Comparison of ENCODE assay signal across 8 cellular contexts in the genomic region with DNA sequence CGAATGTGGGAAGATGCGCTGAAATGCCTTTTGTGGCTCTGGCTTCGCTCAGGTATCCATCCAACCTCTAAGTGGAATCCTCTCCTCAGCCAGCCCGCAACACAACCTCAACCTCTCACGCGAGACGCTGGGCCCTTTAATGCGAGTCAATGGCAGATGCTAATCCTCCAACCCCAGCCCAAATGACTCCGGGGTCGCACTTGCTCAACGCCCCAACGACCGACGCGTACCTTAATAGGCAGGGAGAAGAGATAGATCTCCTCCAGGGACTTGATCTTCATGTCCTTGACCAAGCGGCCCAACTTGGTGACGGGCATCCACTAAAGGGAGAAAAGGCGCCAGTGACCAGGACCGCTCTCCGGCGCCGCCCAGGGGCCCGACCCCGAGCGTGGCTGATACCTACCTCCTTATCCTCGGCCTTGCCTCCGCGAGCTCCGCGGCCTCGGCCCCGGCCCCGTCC.
DNase-seq lines count a peak whose midpoint lies in the region; ATAC-seq and TF ChIP-seq lines count a peak whose summit lies in the region.

No MANE protein-coding gene starts in this region.

- TF ChIP-seq POLR2A in NB4 (IDR thresholded peaks at IDR 0.05; ENCODE audit: extremely low read depth, insufficient read length), result no peak

- H3K27me3 ChIP-seq in layer of hippocampus (ENCODE audit: control insufficient read depth, insufficient read depth, low read length), result no peaks in the 10 kb centered on the region

- H3K4me3 ChIP-seq in AG10803 (ENCODE audit: low read length) (peak overlapping the region; percentile 90), NB4 (ENCODE audit: low read depth, low read length) (peak overlapping the region; percentile 97)

- peak; percentile 14 for ATAC-seq in GM19395 (IDR thresholded peaks at IDR 0.05; ENCODE audit: unreplicated experiment)
- peak; percentile 0 for ATAC-seq in stimulated activated naive CD8-positive, alpha-beta T cell treated with anti-CD3 and anti-CD28 coated beads, Interleukin-15, Interleukin-2, amounts not matched to agents 100 U/mL and 50 U/mL, for 24 hours

- DNase-seq in AG10803 (ENCODE audit: low read depth) (peak; percentile 33), NB4 (ENCODE audit: low read depth) (no peak), astrocyte of the hippocampus (ENCODE audit: low read depth, low spot score) (peak; percentile 58), cerebellar nuclear complex (lab: John Stamatoyannopoulos, UW) (no peak), SKM-1 (lab: John Stamatoyannopoulos, UW; ENCODE audit: unreplicated experiment) (no peak)
- peak; percentile 43 for DNase-seq in stimulated activated naive CD8-positive, alpha-beta T cell treated with anti-CD3 and anti-CD28 coated beads, Interleukin-15, Interleukin-2, amounts not matched to agents 100 U/mL and 50 U/mL, for 24 hours

- H3K27ac ChIP-seq in layer of hippocampus (ENCODE audit: low read depth, low read length), result peak overlapping the region; percentile 96

- peak; percentile 35 for TF ChIP-seq CTCF in AG10803 (conservative IDR thresholded peaks at IDR 0.05; ENCODE audit: low read length)
- TF ChIP-seq CTCF in NB4 (IDR thresholded peaks at IDR 0.05; ENCODE audit: low read depth, low read length), result no peak

Comparison
In these comparisons a context has a peak if more than half of its experiments do, and no peak if none do; other contexts are left out.
1. DNase-seq: peak in AG10803 (single experiment), astrocyte of the hippocampus (single experiment) and stimulated activated naive CD8-positive, alpha-beta T cell treated with anti-CD3 and anti-CD28 coated beads, Interleukin-15, Interleukin-2, amounts not matched to agents 100 U/mL and 50 U/mL, for 24 hours (single experiment); none in NB4 (single experiment), cerebellar nuclear complex (0 of 2) and SKM-1 (single experiment).